In genomic region chr17:39638317-39638716, GRCh38 we compare ENCODE assay signal across 11 cellular contexts. TPM values are rescaled to one million over a fixed set of nuclear protein-coding genes. Genes with fewer than 3 reads are reported as not detected.
DNase-seq lines count a peak whose midpoint lies in the region; ATAC-seq and TF ChIP-seq lines count a peak whose summit lies in the region.
"Had no signal": no experiment of that assay in that cellular context is flagged by ENCODE, and none has a peak within 500 bp of the region (broad histone marks: within the 10 kb centered on the region; RNA-seq: fewer than 3 reads in every experiment).

No MANE protein-coding gene starts in this region.

- TF ChIP-seq EP300 in tibial nerve (IDR thresholded peaks at IDR 0.05): no peak

- no peak for ATAC-seq in GM21529 (IDR thresholded peaks at IDR 0.05; ENCODE audit: unreplicated experiment)

- peaks cover 13% of the 10 kb centered on the region for H3K36me3 Mint-ChIP-seq in activated naive CD4-positive, alpha-beta T cell treated with anti-CD3 and anti-CD28 coated beads, Interleukin-2, amount 10 ng/mL, durations not matched to agents 7 days and 5 days
- H3K36me3 Mint-ChIP-seq in activated T-helper 2 cell treated with anti-CD3 and anti-CD28 coated beads, Interferon-gamma antibody, Interleukin-2, Interleukin-4, amounts not matched to agents 10 μg/mL and 5 μg/mL and 100 μg/mL, durations not matched to agents 14 hours and 24 hours and 36 hours (ENCODE audit: low read depth): peaks cover 2% of the 10 kb centered on the region

- H3K27ac ChIP-seq in liver (ENCODE audit: low read depth in 1 of 2, low read length in 2 of 2): no peak overlapping the region
- peak overlapping the region in 2 of 4 donors; percentile 90 to 96 for H3K27ac ChIP-seq in tibial nerve

- no peaks in the 10 kb centered on the region for H3K27me3 ChIP-seq in liver (ENCODE audit: control insufficient read depth in 4 of 4, insufficient read depth in 4 of 4, low read length in 3 of 4)
- H3K27me3 ChIP-seq in tibial nerve: no peaks in the 10 kb centered on the region

- H3K36me3 ChIP-seq in liver (ENCODE audit: control insufficient read depth in 4 of 4, insufficient read depth in 3 of 4, low read depth in 1 of 4, low read length in 3 of 4): no peaks in the 10 kb centered on the region
- H3K36me3 ChIP-seq in tibial nerve: no peaks in the 10 kb centered on the region

- H3K27me3 Mint-ChIP-seq in activated naive CD4-positive, alpha-beta T cell treated with anti-CD3 and anti-CD28 coated beads, Interleukin-2, amount 10 ng/mL, durations not matched to agents 7 days and 5 days: peaks cover 9% of the 10 kb centered on the region
- no peaks in the 10 kb centered on the region for H3K27me3 Mint-ChIP-seq in activated T-helper 2 cell treated with anti-CD3 and anti-CD28 coated beads, Interferon-gamma antibody, Interleukin-2, Interleukin-4, amounts not matched to agents 10 μg/mL and 5 μg/mL and 100 μg/mL, durations not matched to agents 14 hours and 24 hours and 36 hours (ENCODE audit: low read depth)

- intact Hi-C loops in activated T-helper 2 cell treated with anti-CD3 and anti-CD28 coated beads, Interferon-gamma antibody, Interleukin-2, Interleukin-4, amounts not matched to agents 10 μg/mL and 5 μg/mL and 100 μg/mL, durations not matched to agents 14 hours and 24 hours and 36 hours (cut with micrococcal nuclease): loop anchor here (5.0 kb wide), 1 partner anchor 114 kb away; no protein-coding TSS in a partner anchor

- CTCF ChIA-PET in activated naive CD4-positive, alpha-beta T cell treated with anti-CD3 and anti-CD28 coated beads, Interleukin-2, amount 10 ng/mL, durations not matched to agents 7 days and 5 days (lab: Charles Lee): interaction anchor here (1.2 to 18.2 kb wide), 3 partner anchors 16 to 37 kb away, joined by 3 to 200 read pairs (median 7); no protein-coding TSS in a partner anchor

- no peak overlapping the region for H3K9ac ChIP-seq in liver (ENCODE audit: low read depth in 1 of 2, low read length in 2 of 2)

- H3K9me3 ChIP-seq in liver (ENCODE audit: control insufficient read depth in 4 of 4, low read length in 3 of 4) (no peaks in the 10 kb centered on the region), tibial nerve (no peaks in the 10 kb centered on the region)

- TF ChIP-seq POLR2A in tibial nerve (IDR thresholded peaks at IDR 0.05): no peak

- peak overlapping the region; percentile 83 for H3K4me3 Mint-ChIP-seq in activated naive CD4-positive, alpha-beta T cell treated with anti-CD3 and anti-CD28 coated beads, Interleukin-2, amount 10 ng/mL, durations not matched to agents 7 days and 5 days
- H3K4me3 Mint-ChIP-seq in activated T-helper 2 cell treated with anti-CD3 and anti-CD28 coated beads, Interferon-gamma antibody, Interleukin-2, Interleukin-4, amounts not matched to agents 10 μg/mL and 5 μg/mL and 100 μg/mL, durations not matched to agents 14 hours and 24 hours and 36 hours (ENCODE audit: low read depth): peak overlapping the region; percentile 92

- no peak for TF ChIP-seq CTCF in liver (IDR thresholded peaks at IDR 0.05; ENCODE audit: low read depth, low read length, missing input control)
- no peak for TF ChIP-seq CTCF in tibial nerve (IDR thresholded peaks at IDR 0.05)

- no peaks in the 10 kb centered on the region for H3K9me3 Mint-ChIP-seq in activated naive CD4-positive, alpha-beta T cell treated with anti-CD3 and anti-CD28 coated beads, Interleukin-2, amount 10 ng/mL, durations not matched to agents 7 days and 5 days
- no peaks in the 10 kb centered on the region for H3K9me3 Mint-ChIP-seq in activated T-helper 2 cell treated with anti-CD3 and anti-CD28 coated beads, Interferon-gamma antibody, Interleukin-2, Interleukin-4, amounts not matched to agents 10 μg/mL and 5 μg/mL and 100 μg/mL, durations not matched to agents 14 hours and 24 hours and 36 hours

- peaks cover 61% of the 10 kb centered on the region for H3K4me1 Mint-ChIP-seq in activated naive CD4-positive, alpha-beta T cell treated with anti-CD3 and anti-CD28 coated beads, Interleukin-2, amount 10 ng/mL, durations not matched to agents 7 days and 5 days
- peaks cover 29% of the 10 kb centered on the region for H3K4me1 Mint-ChIP-seq in activated T-helper 2 cell treated with anti-CD3 and anti-CD28 coated beads, Interferon-gamma antibody, Interleukin-2, Interleukin-4, amounts not matched to agents 10 μg/mL and 5 μg/mL and 100 μg/mL, durations not matched to agents 14 hours and 24 hours and 36 hours (ENCODE audit: low read depth)

- H3K27ac Mint-ChIP-seq in activated naive CD4-positive, alpha-beta T cell treated with anti-CD3 and anti-CD28 coated beads, Interleukin-2, amount 10 ng/mL, durations not matched to agents 7 days and 5 days: no peak overlapping the region
- H3K27ac Mint-ChIP-seq in activated T-helper 2 cell treated with anti-CD3 and anti-CD28 coated beads, Interferon-gamma antibody, Interleukin-2, Interleukin-4, amounts not matched to agents 10 μg/mL and 5 μg/mL and 100 μg/mL, durations not matched to agents 14 hours and 24 hours and 36 hours: no peak overlapping the region

- H3K4me1 ChIP-seq in liver (ENCODE audit: control insufficient read depth in 4 of 4, insufficient read depth in 4 of 4, low read length in 3 of 4) (peaks cover 5 to 47% (median 33%) of the 10 kb centered on the region in 4 donors), tibial nerve (peaks cover 0 to 94% (median 52%) of the 10 kb centered on the region in 4 donors)

- no peak for DNase-seq in activated naive CD4-positive, alpha-beta T cell treated with anti-CD3 and anti-CD28 coated beads, Interleukin-2, amount 10 ng/mL, durations not matched to agents 7 days and 5 days
- no peak for DNase-seq in activated naive CD4-positive, alpha-beta T cell treated with Interleukin-2 at 50 U/mL for 16 hours
- no peak for DNase-seq in activated T-helper 2 cell treated with anti-CD3 and anti-CD28 coated beads, Interferon-gamma antibody, Interleukin-2, Interleukin-4, amounts not matched to agents 10 μg/mL and 5 μg/mL and 100 μg/mL, durations not matched to agents 14 hours and 24 hours and 36 hours (ENCODE audit: low spot score)
- no peak for DNase-seq in tibial nerve (ENCODE audit: low spot score in 2 of 2)
- DNase-seq in NCI-H1105 treated with DMSO at 0.1 percent for 48 hours (lab: John Stamatoyannopoulos, UW): no peak
- DNase-seq in central memory CD4-positive, alpha-beta T cell: no peak
- DNase-seq: occipital lobe had no signal

- 94% methylated on average over 7 of the region's 7 CpGs for WGBS in liver
- 72 to 86% methylated on average over 7 of the region's 7 CpGs for WGBS in tibial nerve, 2 donors

- H3K4me3 ChIP-seq in liver (ENCODE audit: low read depth in 1 of 3, low read length in 3 of 3): peak overlapping the region in 2 of 3 donors; percentile 65 to 73
- H3K4me3 ChIP-seq in tibial nerve: peak overlapping the region; percentile 62 to 95 (median 76)

- TF ChIP-seq RAD21 in liver (IDR thresholded peaks at IDR 0.05): no peak

TF ChIP-seq in liver, 16 proteins besides CTCF, POLR2A, EP300 and RAD21 (continues in another document):
- TF ChIP-seq HNF4G (IDR thresholded peaks at IDR 0.05) (no peak), FOXA1 (IDR thresholded peaks at IDR 0.05) (no peak), EGR1 (IDR thresholded peaks at IDR 0.05; ENCODE audit: low read depth in 2 of 2) (no peak), MAX (IDR thresholded peaks at IDR 0.05) (no peak), JUND (IDR thresholded peaks at IDR 0.05) (no peak), HNF4A (conservative IDR thresholded peaks at IDR 0.05) (no peak), FOXA2 (IDR thresholded peaks at IDR 0.05) (no peak), GABPA (IDR thresholded peaks at IDR 0.05 in 1 of 2, conservative IDR thresholded peaks at IDR 0.05 in 1 of 2) (no peak), YY1 (IDR thresholded peaks at IDR 0.05) (no peak)

RNA-seq across cellular contexts. Expression of gene STARD3, which starts 1.4 kb away (rescaled TPM):
- 51.5 and 54.4 TPM in 2 replicates for total RNA-seq in activated T-helper 2 cell treated with anti-CD3 and anti-CD28 coated beads, Interferon-gamma antibody, Interleukin-2, Interleukin-4, amounts not matched to agents 10 μg/mL and 5 μg/mL and 100 μg/mL, durations not matched to agents 14 hours and 24 hours and 36 hours
- total RNA-seq in liver: 10 to 100 TPM; 20.4 to 26.0 TPM
- polyA plus RNA-seq in liver: 10 to 100 TPM; 15.0 to 34.0 TPM
- 100 to 1,000 TPM in 3 of 4 donors, 10 to 100 TPM in 1; 85.3 to 170 (median 108) TPM for total RNA-seq in tibial nerve

RNA-seq across cellular contexts. Expression of gene PPP1R1B, which starts 11.6 kb away (rescaled TPM):
- not detected in 2 replicates for total RNA-seq in activated T-helper 2 cell treated with anti-CD3 and anti-CD28 coated beads, Interferon-gamma antibody, Interleukin-2, Interleukin-4, amounts not matched to agents 10 μg/mL and 5 μg/mL and 100 μg/mL, durations not matched to agents 14 hours and 24 hours and 36 hours
- total RNA-seq in liver (under 1 TPM in 1 of 2 donors, not detected in 1; 0.14 TPM), tibial nerve (10 to 100 TPM; 10.4 to 20.4 (median 12.7) TPM)
- polyA plus RNA-seq in liver: not detected
- total RNA-seq: HT1080; T-helper 1 cell treated with Interleukin-12 subunit alpha and Interleukin-12 subunit beta and Interleukin-4 antibody, amounts not matched to agents 30 ng/mL and 1 ng/mL, for 36 hours had no signal

RNA-seq across cellular contexts. Expression of gene TCAP, which starts 26.8 kb away (rescaled TPM):
- 0.76 and 0.87 TPM in 2 replicates for total RNA-seq in activated T-helper 2 cell treated with anti-CD3 and anti-CD28 coated beads, Interferon-gamma antibody, Interleukin-2, Interleukin-4, amounts not matched to agents 10 μg/mL and 5 μg/mL and 100 μg/mL, durations not matched to agents 14 hours and 24 hours and 36 hours
- total RNA-seq in liver (under 1 TPM; 0.14 to 0.67 TPM), tibial nerve (1 to 10 TPM in 1 of 4 donors, under 1 TPM in 3; 0.30 to 5.5 (median 0.61) TPM)
- polyA plus RNA-seq in liver: under 1 TPM in 1 of 2 donors, not detected in 1; 0.22 TPM

RNA-seq across cellular contexts. Expression of gene PNMT, which starts 29.9 kb away (rescaled TPM):
- total RNA-seq in activated T-helper 2 cell treated with anti-CD3 and anti-CD28 coated beads, Interferon-gamma antibody, Interleukin-2, Interleukin-4, amounts not matched to agents 10 μg/mL and 5 μg/mL and 100 μg/mL, durations not matched to agents 14 hours and 24 hours and 36 hours: not detected in 2 replicates
- total RNA-seq in liver: 1 to 10 TPM in 1 of 2 donors, not detected in 1; 8.6 TPM
- polyA plus RNA-seq in liver: under 1 TPM; 0.20 to 0.26 TPM
- 10 to 100 TPM in 3 of 4 donors, 1 to 10 TPM in 1; 2.4 to 19.6 (median 12.4) TPM for total RNA-seq in tibial nerve
- total RNA-seq: HT1080; T-helper 1 cell treated with Interleukin-12 subunit alpha and Interleukin-12 subunit beta and Interleukin-4 antibody, amounts not matched to agents 30 ng/mL and 1 ng/mL, for 36 hours had no signal

RNA-seq across cellular contexts. Expression of gene NEUROD2, which starts 30.6 kb away (rescaled TPM):
- total RNA-seq in activated T-helper 2 cell treated with anti-CD3 and anti-CD28 coated beads, Interferon-gamma antibody, Interleukin-2, Interleukin-4, amounts not matched to agents 10 μg/mL and 5 μg/mL and 100 μg/mL, durations not matched to agents 14 hours and 24 hours and 36 hours: not detected in 2 replicates
- total RNA-seq in liver (not detected), tibial nerve (not detected)
- polyA plus RNA-seq in liver: not detected
- total RNA-seq: HT1080; T-helper 1 cell treated with Interleukin-12 subunit alpha and Interleukin-12 subunit beta and Interleukin-4 antibody, amounts not matched to agents 30 ng/mL and 1 ng/mL, for 36 hours had no signal

Comparison
In these comparisons a context has a peak if more than half of its experiments do, and no peak if none do; other contexts are left out.
1. RNA of gene PPP1R1B, which starts 11.6 kb away (total RNA-seq): 10.4 to 20.4 TPM in tibial nerve; 0.14 TPM in liver and not detected in activated T-helper 2 cell treated with anti-CD3 and anti-CD28 coated beads, Interferon-gamma antibody, Interleukin-2, Interleukin-4, amounts not matched to agents 10 μg/mL and 5 μg/mL and 100 μg/mL, durations not matched to agents 14 hours and 24 hours and 36 hours; every median in the first group is over 4 times any median in the second.